Comparison of ENCODE assay signal across 12 cellular contexts in the genomic region with DNA sequence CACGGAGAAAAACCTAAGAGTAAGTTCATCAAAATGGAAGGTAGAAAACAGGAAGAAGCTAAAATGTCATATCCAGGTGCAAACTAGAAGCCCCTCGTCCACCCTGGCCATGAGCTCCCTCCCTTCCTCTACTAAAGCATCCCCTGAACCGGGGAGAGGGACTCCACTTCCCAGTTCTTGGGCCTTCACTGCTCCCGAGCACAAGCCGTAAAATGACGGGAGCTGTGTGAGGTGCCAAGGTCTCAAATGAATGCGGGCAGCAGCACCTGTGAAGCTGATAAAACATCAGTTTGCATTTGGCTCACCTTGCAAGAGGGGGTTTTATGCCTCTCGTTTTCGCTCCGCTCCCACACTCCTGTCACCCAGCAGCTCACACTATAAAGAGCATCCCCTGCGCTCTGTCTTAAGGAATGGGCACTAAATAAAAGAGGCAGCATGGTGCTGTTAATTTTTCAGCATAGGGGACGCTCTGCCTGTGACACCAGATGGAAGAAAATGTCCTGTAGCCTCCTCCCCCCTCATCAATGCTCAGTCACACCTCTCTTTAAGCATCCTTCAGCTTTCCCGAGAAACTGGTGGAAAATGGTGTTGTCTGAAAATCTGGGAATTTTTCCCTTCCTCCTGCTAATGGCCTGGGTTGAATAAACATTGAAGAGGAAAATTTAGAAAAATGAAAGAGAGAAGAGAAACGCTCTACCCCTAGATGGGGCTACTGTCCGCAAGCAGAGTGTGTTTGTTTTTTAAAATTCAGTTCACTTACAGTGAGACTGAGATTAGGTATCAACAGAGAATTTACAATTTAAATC.
DNase-seq lines count a peak whose midpoint lies in the region; ATAC-seq, FAIRE-seq and TF ChIP-seq lines count a peak whose summit lies in the region.
"Had no signal": no experiment of that assay in that cellular context is flagged by ENCODE, and none has a peak within 500 bp of the region (broad histone marks: within the 10 kb centered on the region; RNA-seq: fewer than 3 reads in every experiment).

No MANE protein-coding gene starts in this region.

- TF ChIP-seq RAD21 in neural cell (conservative IDR thresholded peaks at IDR 0.05) = peak; percentile 63

- no peaks in the 10 kb centered on the region for H4K20me1 ChIP-seq in neural cell (ENCODE audit: insufficient read depth)

- H3K79me2 ChIP-seq in neural cell (replicated peaks; ENCODE audit: insufficient read depth, low read length) = no peaks in the 10 kb centered on the region

- TF ChIP-seq EP300 in neural cell (conservative IDR thresholded peaks at IDR 0.05; ENCODE audit: poor library complexity, severe bottlenecking) = no peak

- H3K27me3 Mint-ChIP-seq in endodermal cell (ENCODE audit: insufficient read depth) = peaks cover 2% of the 10 kb centered on the region
- H3K27me3 Mint-ChIP-seq in T-helper 2 cell treated with Interferon-gamma antibody and Interleukin-4, amounts not matched to agents 5 μg/mL and 100 μg/mL, for 36 hours (ENCODE audit: low read depth) = no peaks in the 10 kb centered on the region
- no peaks in the 10 kb centered on the region for H3K27me3 Mint-ChIP-seq in stimulated activated naive CD8-positive, alpha-beta T cell treated with anti-CD3 and anti-CD28 coated beads, Interleukin-15, amount 100 ng/mL, for 72 hours

- no peak for ATAC-seq in stimulated activated naive CD8-positive, alpha-beta T cell treated with anti-CD3 and anti-CD28 coated beads, Interleukin-15, amount 100 ng/mL, for 72 hours

- DNase-seq in D721Med (ENCODE audit: insufficient read length, low spot score) (no peak), NCI-H526 (lab: John Stamatoyannopoulos, UW) (peak; percentile 4 to 36), endodermal cell (no peak), NCI-H2227 treated with DMSO at 0.1 percent for 48 hours (lab: John Stamatoyannopoulos, UW) (no peak)
- no peak for DNase-seq in T-helper 2 cell treated with Interferon-gamma antibody and Interleukin-4, amounts not matched to agents 5 μg/mL and 100 μg/mL, for 36 hours (ENCODE audit: low spot score)
- DNase-seq in activated CD4-positive, alpha-beta T cell treated with anti-CD3 and anti-CD28 coated beads for 4 hours = no peak
- DNase-seq in stimulated activated naive CD8-positive, alpha-beta T cell treated with anti-CD3 and anti-CD28 coated beads, Interleukin-15, amount 100 ng/mL, for 72 hours = no peak
- DNase-seq: DMS79, Kasumi-1, small intestine, T-helper 9 cell had no signal

- H3K4me3 ChIP-seq in endodermal cell (ENCODE audit: low read length) = no peak overlapping the region
- H3K4me3 ChIP-seq in neural cell (ENCODE audit: low read length) = no peak overlapping the region

- no peaks in the 10 kb centered on the region for H3K9me2 ChIP-seq in neural cell (ENCODE audit: insufficient read depth, low read length)

- H3K36me3 Mint-ChIP-seq in endodermal cell (ENCODE audit: low read depth) = no peaks in the 10 kb centered on the region
- H3K36me3 Mint-ChIP-seq in T-helper 2 cell treated with Interferon-gamma antibody and Interleukin-4, amounts not matched to agents 5 μg/mL and 100 μg/mL, for 36 hours (ENCODE audit: low read depth) = no peaks in the 10 kb centered on the region

- WGBS in endodermal cell (ENCODE audit: insufficient coverage in 1 of 2, insufficient read length in 1 of 2), 2 experiments = 83 to 97% methylated on average over 11 to 15 of the region's 15 CpGs

- H3K27ac Mint-ChIP-seq in endodermal cell = no peak overlapping the region
- H3K27ac Mint-ChIP-seq in T-helper 2 cell treated with Interferon-gamma antibody and Interleukin-4, amounts not matched to agents 5 μg/mL and 100 μg/mL, for 36 hours = no peak overlapping the region
- no peak overlapping the region for H3K27ac Mint-ChIP-seq in stimulated activated naive CD8-positive, alpha-beta T cell treated with anti-CD3 and anti-CD28 coated beads, Interleukin-15, amount 100 ng/mL, for 72 hours

- no peak overlapping the region for H3K9ac ChIP-seq in endodermal cell (ENCODE audit: extremely low read depth, low read length, poor library complexity, severe bottlenecking)
- peak overlapping the region; percentile 26 for H3K9ac ChIP-seq in neural cell (ENCODE audit: low read length)

- H3K9me3 ChIP-seq in endodermal cell (ENCODE audit: control insufficient read depth, low read length) = no peaks in the 10 kb centered on the region
- H3K9me3 ChIP-seq in neural cell (ENCODE audit: low read length) = no peaks in the 10 kb centered on the region

- no peaks in the 10 kb centered on the region for H3K27me3 ChIP-seq in endodermal cell (ENCODE audit: control insufficient read depth, insufficient read depth, low read length, poor library complexity, severe bottlenecking)
- H3K27me3 ChIP-seq in neural cell (ENCODE audit: insufficient read depth, low read depth, low read length) = no peaks in the 10 kb centered on the region

- H3K27ac ChIP-seq in endodermal cell (ENCODE audit: low read depth, low read length) (no peak overlapping the region), neural cell (ENCODE audit: low read length) (no peak overlapping the region)

- H3K4me1 Mint-ChIP-seq in endodermal cell = peaks cover 38% of the 10 kb centered on the region
- no peaks in the 10 kb centered on the region for H3K4me1 Mint-ChIP-seq in T-helper 2 cell treated with Interferon-gamma antibody and Interleukin-4, amounts not matched to agents 5 μg/mL and 100 μg/mL, for 36 hours (ENCODE audit: low read depth)
- no peaks in the 10 kb centered on the region for H3K4me1 Mint-ChIP-seq in stimulated activated naive CD8-positive, alpha-beta T cell treated with anti-CD3 and anti-CD28 coated beads, Interleukin-15, amount 100 ng/mL, for 72 hours

- no peaks in the 10 kb centered on the region for H3F3A ChIP-seq in neural cell (ENCODE audit: insufficient read depth, low read length, poor library complexity, severe bottlenecking)

- FAIRE-seq in D721Med (lab: Jason Lieb, UNC) = no peak
- FAIRE-seq: small intestine had no signal

- no peaks in the 10 kb centered on the region for H3K9me3 Mint-ChIP-seq in endodermal cell
- no peaks in the 10 kb centered on the region for H3K9me3 Mint-ChIP-seq in T-helper 2 cell treated with Interferon-gamma antibody and Interleukin-4, amounts not matched to agents 5 μg/mL and 100 μg/mL, for 36 hours
- no peaks in the 10 kb centered on the region for H3K9me3 Mint-ChIP-seq in stimulated activated naive CD8-positive, alpha-beta T cell treated with anti-CD3 and anti-CD28 coated beads, Interleukin-15, amount 100 ng/mL, for 72 hours

- H3K4me2 ChIP-seq in neural cell (ENCODE audit: low read length) = no peak overlapping the region

- TF ChIP-seq CTCF in D721Med (IDR thresholded peaks at IDR 0.05; ENCODE audit: insufficient read depth, missing control alignments) (peak; percentile 18), endodermal cell (conservative IDR thresholded peaks at IDR 0.05) (peak; percentile 75), neural cell (IDR thresholded peaks at IDR 0.05; ENCODE audit: poor library complexity, severe bottlenecking) (peak; percentile 62)

- no peaks in the 10 kb centered on the region for H3K36me3 ChIP-seq in endodermal cell (ENCODE audit: control insufficient read depth, insufficient read depth, low read length)
- no peaks in the 10 kb centered on the region for H3K36me3 ChIP-seq in neural cell (ENCODE audit: insufficient read depth, low read length)

- no peaks in the 10 kb centered on the region for H3K4me1 ChIP-seq in endodermal cell (ENCODE audit: control insufficient read depth, insufficient read depth, low read length)

- H3K4me3 Mint-ChIP-seq in endodermal cell = no peak overlapping the region
- H3K4me3 Mint-ChIP-seq in T-helper 2 cell treated with Interferon-gamma antibody and Interleukin-4, amounts not matched to agents 5 μg/mL and 100 μg/mL, for 36 hours = no peak overlapping the region
- H3K4me3 Mint-ChIP-seq in stimulated activated naive CD8-positive, alpha-beta T cell treated with anti-CD3 and anti-CD28 coated beads, Interleukin-15, amount 100 ng/mL, for 72 hours = no peak overlapping the region

- H2AFZ ChIP-seq in neural cell (ENCODE audit: low read depth, low read length) = no peak overlapping the region

TF ChIP-seq in neural cell, 6 proteins besides CTCF, POLR2A, EP300 and RAD21:
- peak; percentile 50 for TF ChIP-seq SMC3 (conservative IDR thresholded peaks at IDR 0.05; ENCODE audit: poor library complexity)
- TF ChIP-seq EZH2 (IDR thresholded peaks at IDR 0.05; ENCODE audit: borderline replicate concordance, insufficient read depth, low read length, poor library complexity, severe bottlenecking) = no peak

Comparison
In these comparisons a context has a peak if more than half of its experiments do, and no peak if none do; other contexts are left out.
1. DNase-seq: peak in NCI-H526 (2 of 2); none in D721Med (single experiment), endodermal cell (single experiment), NCI-H2227 treated with DMSO at 0.1 percent for 48 hours (single experiment), T-helper 2 cell treated with Interferon-gamma antibody and Interleukin-4, amounts not matched to agents 5 μg/mL and 100 μg/mL, for 36 hours (single experiment), activated CD4-positive, alpha-beta T cell treated with anti-CD3 and anti-CD28 coated beads for 4 hours (0 of 2) and stimulated activated naive CD8-positive, alpha-beta T cell treated with anti-CD3 and anti-CD28 coated beads, Interleukin-15, amount 100 ng/mL, for 72 hours (0 of 2).
2. CTCF ChIP-seq: peak in every context shown above with its lines; median percentile 75 in endodermal cell; 62 in neural cell; 18 in D721Med.